Comparison of ENCODE assay signal across 3 cellular contexts in the genomic region with DNA sequence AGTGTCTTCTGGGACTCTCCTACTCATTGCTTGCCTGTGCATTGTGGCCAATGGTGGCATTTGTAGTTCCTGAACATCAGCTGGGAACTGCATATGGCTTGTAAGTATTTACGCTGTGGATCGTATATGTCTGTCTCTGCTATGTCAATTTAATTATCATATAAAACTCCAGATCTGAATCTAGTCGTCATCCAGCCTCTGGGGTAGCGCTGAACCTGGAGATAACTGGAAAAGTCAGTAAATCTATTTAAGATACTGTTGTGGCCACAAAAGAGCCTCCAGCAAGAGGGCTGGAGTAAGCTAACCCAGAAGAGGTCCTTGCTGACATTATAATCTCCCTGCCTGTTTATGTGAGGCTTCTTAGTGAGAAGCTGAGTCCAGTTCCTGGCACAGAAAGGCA.
"Had no signal": no experiment of that assay in that cellular context is flagged by ENCODE, and none has a peak within 500 bp of the region (broad histone marks: within the 10 kb centered on the region; RNA-seq: fewer than 3 reads in every experiment).

No MANE protein-coding gene starts in this region.

- ATAC-seq: GM12878 had no signal

- H3K4me3 ChIP-seq: GM12878 had no signal

- DNase-seq: GDM1, GF-D8 had no signal
